In the genomic region with DNA sequence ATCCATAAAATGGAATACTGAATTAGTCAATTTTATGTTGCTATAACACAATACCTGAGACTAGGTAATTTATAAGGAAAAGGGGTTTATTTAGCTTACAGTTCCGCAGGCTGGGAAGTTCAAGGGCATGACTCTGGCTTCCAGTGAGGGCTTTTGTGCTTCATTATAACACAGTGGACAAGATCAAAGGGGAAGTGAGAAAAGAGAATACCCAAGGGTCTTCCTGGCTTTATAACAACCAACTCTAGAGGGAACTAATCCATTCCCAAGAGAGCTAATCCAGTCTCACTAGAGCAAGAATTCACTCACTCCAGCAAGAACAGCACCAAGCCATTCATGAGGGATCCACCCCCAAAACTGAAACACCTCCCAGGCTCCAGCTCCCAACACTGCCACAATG, we compare ENCODE assay signal across 18 cellular contexts. TPM values are rescaled to one million over a fixed set of nuclear protein-coding genes. Genes with fewer than 3 reads are reported as not detected.
A peak's percentile ranks its signal among the peaks of the same experiment; 100 is the strongest.
DNase-seq lines count a peak whose midpoint lies in the region; ATAC-seq and TF ChIP-seq lines count a peak whose summit lies in the region.
"Had no signal": no experiment of that assay in that cellular context is flagged by ENCODE, and none has a peak within 500 bp of the region (broad histone marks: within the 10 kb centered on the region; RNA-seq: fewer than 3 reads in every experiment).

No MANE protein-coding gene starts in this region.

- ATAC-seq in HG02970 (IDR thresholded peaks at IDR 0.05; ENCODE audit: low FRiP score, unreplicated experiment) = no peak
- ATAC-seq: SK-N-SH treated with all-trans-retinoic acid at 6 μM for 48 hours had no signal

- no peaks in the 10 kb centered on the region for H3K9me3 Mint-ChIP-seq in activated CD4-positive, alpha-beta T cell treated with anti-CD3 and anti-CD28 coated beads, Interleukin-2, amount 10 ng/mL, durations not matched to agents 24 days and 14 days
- H3K9me3 Mint-ChIP-seq in glutamatergic neuron (ENCODE audit: unreplicated experiment) = peaks cover 7% of the 10 kb centered on the region
- H3K9me3 Mint-ChIP-seq: H9 had no signal

- no peak for TF ChIP-seq CTCF in glutamatergic neuron (IDR thresholded peaks at IDR 0.05; ENCODE audit: partially characterized antibody, unreplicated experiment)

- H3K27me3 Mint-ChIP-seq in activated CD4-positive, alpha-beta T cell treated with anti-CD3 and anti-CD28 coated beads, Interleukin-2, amount 10 ng/mL, durations not matched to agents 24 days and 14 days = no peaks in the 10 kb centered on the region
- no peaks in the 10 kb centered on the region for H3K27me3 Mint-ChIP-seq in glutamatergic neuron (ENCODE audit: unreplicated experiment)
- H3K27me3 Mint-ChIP-seq: IgD-negative memory B cell had no signal

- H3K4me1 Mint-ChIP-seq in activated CD4-positive, alpha-beta T cell treated with anti-CD3 and anti-CD28 coated beads, Interleukin-2, amount 10 ng/mL, durations not matched to agents 24 days and 14 days = peaks cover 61% of the 10 kb centered on the region
- H3K4me1 Mint-ChIP-seq in glutamatergic neuron (ENCODE audit: low read depth, unreplicated experiment) = peaks cover 12% of the 10 kb centered on the region

- peaks cover 10% of the 10 kb centered on the region for H3K36me3 Mint-ChIP-seq in activated CD4-positive, alpha-beta T cell treated with anti-CD3 and anti-CD28 coated beads, Interleukin-2, amount 10 ng/mL, durations not matched to agents 24 days and 14 days (ENCODE audit: low read depth)
- H3K36me3 Mint-ChIP-seq in glutamatergic neuron (ENCODE audit: unreplicated experiment) = no peaks in the 10 kb centered on the region

- DNase-seq in activated CD4-positive, alpha-beta T cell treated with anti-CD3 and anti-CD28 coated beads, Interleukin-2, amount 10 ng/mL, durations not matched to agents 24 days and 14 days = peak; percentile 57
- DNase-seq in activated CD4-positive, alpha-beta T cell treated with anti-CD3 and anti-CD28 coated beads for 1 hour = no peak
- peak; percentile 36 for DNase-seq in NAMALWA (ENCODE audit: low spot score)
- no peak for DNase-seq in glutamatergic neuron
- no peak for DNase-seq in NCI-H2171 treated with DMSO at 0.1 percent for 48 hours (lab: John Stamatoyannopoulos, UW)
- DNase-seq in cerebellar cortex (ENCODE audit: low spot score) = no peak
- DNase-seq in activated CD4-positive, CD25-positive, alpha-beta regulatory T cell treated with anti-CD3 and anti-CD28 coated beads, Interleukin-2, amount 50 U/mL, for 72 hours = no peak
- DNase-seq: 8988T, DMS79 treated with DMSO at 0.1 percent for 48 hours, H9, NCI-H1092, NCI-H69, SHP77, T-helper 2 cell had no signal

- H3K27ac Mint-ChIP-seq in activated CD4-positive, alpha-beta T cell treated with anti-CD3 and anti-CD28 coated beads, Interleukin-2, amount 10 ng/mL, durations not matched to agents 24 days and 14 days = no peak overlapping the region
- H3K27ac Mint-ChIP-seq in glutamatergic neuron (ENCODE audit: unreplicated experiment) = no peak overlapping the region
- H3K27ac Mint-ChIP-seq: CD14-positive monocyte, H9 had no signal

- no peak overlapping the region for H3K4me3 Mint-ChIP-seq in activated CD4-positive, alpha-beta T cell treated with anti-CD3 and anti-CD28 coated beads, Interleukin-2, amount 10 ng/mL, durations not matched to agents 24 days and 14 days
- H3K4me3 Mint-ChIP-seq in glutamatergic neuron (ENCODE audit: unreplicated experiment) = peak overlapping the region; percentile 39
- H3K4me3 Mint-ChIP-seq: CD14-positive monocyte, H9 had no signal

- intact Hi-C loops in activated CD4-positive, alpha-beta T cell treated with anti-CD3 and anti-CD28 coated beads, Interleukin-2, amount 10 ng/mL, durations not matched to agents 24 days and 14 days (cut with micrococcal nuclease) = loop anchor here (5.0 to 10.0 kb wide), 4 partner anchors 144 to 587 kb away; partner anchors contain the start of gene SLC19A2

RNA-seq across cellular contexts. Expression of gene KIFAP3, which starts 3.1 kb away (rescaled TPM):
- total RNA-seq in activated CD4-positive, alpha-beta T cell treated with anti-CD3 and anti-CD28 coated beads, Interleukin-2, amount 10 ng/mL, durations not matched to agents 24 days and 14 days = 11.9 and 12.8 TPM in 2 replicates
- total RNA-seq in glutamatergic neuron (ENCODE audit: unreplicated experiment) = 61.6 TPM

Comparison
In these comparisons a context has a peak if more than half of its experiments do, and no peak if none do; other contexts are left out.
1. DNase-seq: peak in activated CD4-positive, alpha-beta T cell treated with anti-CD3 and anti-CD28 coated beads, Interleukin-2, amount 10 ng/mL, durations not matched to agents 24 days and 14 days (single experiment) and NAMALWA (single experiment); none in activated CD4-positive, alpha-beta T cell treated with anti-CD3 and anti-CD28 coated beads for 1 hour (single experiment), glutamatergic neuron (single experiment), NCI-H2171 treated with DMSO at 0.1 percent for 48 hours (single experiment), cerebellar cortex (single experiment) and activated CD4-positive, CD25-positive, alpha-beta regulatory T cell treated with anti-CD3 and anti-CD28 coated beads, Interleukin-2, amount 50 U/mL, for 72 hours (single experiment).